ENCODE assay signal across 25 cellular contexts in the genomic region with DNA sequence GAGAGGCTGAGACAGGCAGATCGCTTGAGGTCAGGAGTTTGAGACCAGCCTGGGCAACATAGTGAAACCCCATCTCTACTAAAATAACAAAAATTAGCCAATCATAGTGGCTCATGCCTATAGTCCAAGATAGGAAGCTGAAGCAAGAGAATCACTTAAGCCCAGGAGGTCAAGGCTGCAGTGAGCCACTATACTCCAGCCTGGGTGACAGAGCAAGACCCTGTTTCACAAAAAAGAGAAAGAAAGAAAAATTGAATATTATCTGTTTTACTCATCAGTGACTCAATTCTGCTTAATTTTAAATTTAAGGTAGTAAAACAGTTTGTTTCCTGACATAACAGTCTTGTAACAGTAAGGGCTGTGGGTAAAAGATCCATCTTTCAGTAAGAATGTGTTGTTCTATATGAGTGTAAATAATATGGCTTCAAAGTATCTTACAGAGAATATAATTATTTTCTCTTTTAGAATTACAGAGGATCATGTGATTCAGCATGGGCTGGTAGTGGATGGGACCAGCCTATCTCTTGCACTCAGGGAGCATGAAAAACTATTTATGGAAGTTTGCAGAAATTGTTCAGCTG.
"Had no signal": no experiment of that assay in that cellular context is flagged by ENCODE, and none has a peak within 500 bp of the region (broad histone marks: within the 10 kb centered on the region; RNA-seq: fewer than 3 reads in every experiment).

No MANE protein-coding gene starts in this region.

- H3K27me3 Mint-ChIP-seq: dendritic cell treated with granulocyte-macrophage colony-stimulating factor and Interleukin-4, amounts not matched to agents 40 ng/mL and 50 ng/mL, for 4 days; naive thymus-derived CD8-positive, alpha-beta T cell had no signal

- H3K4me3 ChIP-seq: gastrocnemius medialis, lower lobe of right lung, prostate gland, right atrium auricular region, smooth muscle cell, stomach, thyroid gland had no signal

- H3K27me3 ChIP-seq: gastrocnemius medialis, right atrium auricular region, stomach, thyroid gland had no signal

- H3K4me2 ChIP-seq: smooth muscle cell had no signal

- ATAC-seq: esophagus mucosa; gastrocnemius medialis; left ventricle myocardium superior; lower lobe of right lung; naive thymus-derived CD8-positive, alpha-beta T cell; sciatic nerve had no signal

- DNase-seq: effector CD8-positive, alpha-beta T cell; endodermal cell; foreskin fibroblast; gastrocnemius medialis; head of caudate nucleus; left ventricle myocardium superior; lower lobe of right lung; naive thymus-derived CD8-positive, alpha-beta T cell; nephron progenitor cell; nucleus accumbens; stimulated activated CD4-positive, alpha-beta T cell treated with anti-CD3 and anti-CD28 coated beads, Interleukin-12 subunit alpha, Interleukin-12 subunit beta, amount 100 ng/mL, for 4 hours; stimulated activated CD4-positive, alpha-beta T cell treated with anti-CD3 and anti-CD28 coated beads, Interleukin-1b, Interleukin-23, amount 100 ng/mL, for 48 hours; stimulated activated CD4-positive, alpha-beta T cell treated with anti-CD3 and anti-CD28 coated beads, Interleukin-4, amount 100 ng/mL, for 1 hour; stimulated activated CD8-positive, alpha-beta memory T cell treated with anti-CD3 and anti-CD28 coated beads, Interleukin-4, amount 100 ng/mL, for 48 hours; stimulated activated naive CD4-positive, alpha-beta T cell treated with Interleukin-2 at 50 U/mL for 16 hours; stomach; thyroid gland; trophoblast cell had no signal

- H3K4me3 Mint-ChIP-seq: dendritic cell treated with granulocyte-macrophage colony-stimulating factor and Interleukin-4, amounts not matched to agents 40 ng/mL and 50 ng/mL, for 4 days; endodermal cell; naive thymus-derived CD8-positive, alpha-beta T cell; nephron progenitor cell had no signal

- H3K4me1 Mint-ChIP-seq: endodermal cell, nephron progenitor cell had no signal

- H3K27ac Mint-ChIP-seq: dendritic cell treated with granulocyte-macrophage colony-stimulating factor and Interleukin-4, amounts not matched to agents 40 ng/mL and 50 ng/mL, for 4 days; endodermal cell; nephron progenitor cell had no signal

- H3K9me3 Mint-ChIP-seq: dendritic cell treated with granulocyte-macrophage colony-stimulating factor and Interleukin-4, amounts not matched to agents 40 ng/mL and 50 ng/mL, for 4 days; endodermal cell; naive thymus-derived CD8-positive, alpha-beta T cell; nephron progenitor cell had no signal

- H3K9me3 ChIP-seq: gastrocnemius medialis, lower lobe of right lung, prostate gland, right atrium auricular region, stomach, thyroid gland had no signal

- H3K27ac ChIP-seq: epithelial cell of prostate, gastrocnemius medialis, lower lobe of right lung, prostate gland, right atrium auricular region, stomach, thyroid gland had no signal

- H3K4me1 ChIP-seq: gastrocnemius medialis, lower lobe of right lung, prostate gland, right atrium auricular region, stomach, thyroid gland had no signal
